Comparison of ENCODE assay signal across 10 cellular contexts in genomic region chr17:28908640-28909098, GRCh38. TPM values are rescaled to one million over a fixed set of nuclear protein-coding genes. Genes with fewer than 3 reads are reported as not detected.
DNase-seq lines count a peak whose midpoint lies in the region; ATAC-seq and TF ChIP-seq lines count a peak whose summit lies in the region.
"Had no signal": no experiment of that assay in that cellular context is flagged by ENCODE, and none has a peak within 500 bp of the region (broad histone marks: within the 10 kb centered on the region; RNA-seq: fewer than 3 reads in every experiment).

No MANE protein-coding gene starts in this region.

- TF ChIP-seq CTCF in AG09319 (IDR thresholded peaks at IDR 0.05; ENCODE audit: low read depth, low read length) (no peak), fibroblast of lung (conservative IDR thresholded peaks at IDR 0.05 in 1 of 2, IDR thresholded peaks at IDR 0.05 in 1 of 2; ENCODE audit: low read depth in 1 of 2, low read length in 2 of 2) (no peak), osteocyte (IDR thresholded peaks at IDR 0.05) (no peak)

- H3K36me3 ChIP-seq in SJCRH30 (peaks cover 78% of the 10 kb centered on the region), fibroblast of lung (ENCODE audit: control insufficient read depth, insufficient read depth, low read length) (peaks cover 33% of the 10 kb centered on the region), H7 (replicated peaks; ENCODE audit: control insufficient read depth, insufficient read depth, low read length) (peaks cover 70% of the 10 kb centered on the region)

- no peaks in the 10 kb centered on the region for H3K9me3 ChIP-seq in SJCRH30 (replicated peaks)
- no peaks in the 10 kb centered on the region for H3K9me3 ChIP-seq in fibroblast of lung (ENCODE audit: control insufficient read depth, insufficient read depth, low read depth, low read length)

- no peak overlapping the region for H2AFZ ChIP-seq in fibroblast of lung (ENCODE audit: low read length)
- H2AFZ ChIP-seq: PC-9 had no signal

- ATAC-seq in HG03460 (IDR thresholded peaks at IDR 0.05; ENCODE audit: unreplicated experiment): no peak

- no peaks in the 10 kb centered on the region for H3K9me3 Mint-ChIP-seq in osteocyte (ENCODE audit: unreplicated experiment)

- peak overlapping the region; percentile 79 for H3K27ac Mint-ChIP-seq in osteocyte (ENCODE audit: unreplicated experiment)

- no peak overlapping the region for H3K4me3 Mint-ChIP-seq in osteocyte (ENCODE audit: unreplicated experiment)

- H3K27me3 Mint-ChIP-seq in osteocyte (ENCODE audit: unreplicated experiment): no peaks in the 10 kb centered on the region

- H3K4me1 ChIP-seq in SJCRH30 (peaks cover 21% of the 10 kb centered on the region), fibroblast of lung (ENCODE audit: control insufficient read depth, extremely low read depth, insufficient read depth, low read length) (peaks cover 16% of the 10 kb centered on the region)

- H3K4me3 ChIP-seq in SJCRH30 (no peak overlapping the region), fibroblast of lung (replicated peaks in 1 of 4; ENCODE audit: control extremely low read depth in 1 of 4, insufficient read depth in 1 of 4, low read depth in 3 of 4, low read length in 4 of 4) (no peak overlapping the region), H7 (ENCODE audit: insufficient read depth, low read depth, low read length) (no peak overlapping the region)
- H3K4me3 ChIP-seq: PC-9 had no signal

- no peaks in the 10 kb centered on the region for H3K79me2 ChIP-seq in fibroblast of lung (ENCODE audit: control insufficient read depth, insufficient read depth, low read length)

- H3K27ac ChIP-seq in SJCRH30 (peak overlapping the region; percentile 46), fibroblast of lung (ENCODE audit: insufficient read depth, low read length) (peak overlapping the region; percentile 51)
- H3K27ac ChIP-seq: PC-9 had no signal

- DNase-seq in AG09319 (ENCODE audit: extremely low read depth, low read depth): peak; percentile 43
- peak in 1 of 2 experiments; percentile 48 for DNase-seq in SJCRH30
- DNase-seq in fibroblast of lung (ENCODE audit: low read depth in 2 of 2): peak; percentile 74 to 88
- no peak for DNase-seq in osteocyte (ENCODE audit: extremely low spot score, unreplicated experiment)
- DNase-seq in H7: no peak
- no peak for DNase-seq in NCI-H1092 treated with DMSO at 0.1 percent for 48 hours (lab: John Stamatoyannopoulos, UW)
- DNase-seq in globus pallidus (ENCODE audit: low spot score): no peak
- DNase-seq: DMS 273 treated with DMSO at 0.1 percent for 48 hours, PC-9 had no signal

- H3K9ac ChIP-seq in fibroblast of lung (ENCODE audit: insufficient read depth, low read length): no peak overlapping the region

- H3K4me1 Mint-ChIP-seq in osteocyte (ENCODE audit: unreplicated experiment): peaks cover 12% of the 10 kb centered on the region

- H4K20me1 ChIP-seq in fibroblast of lung (ENCODE audit: control insufficient read depth, extremely low read depth, insufficient read depth, low read length): no peaks in the 10 kb centered on the region

- H3K36me3 Mint-ChIP-seq in osteocyte (ENCODE audit: unreplicated experiment): peaks cover 39% of the 10 kb centered on the region

- no peak overlapping the region for H3K4me2 ChIP-seq in fibroblast of lung (ENCODE audit: extremely low read depth, insufficient read depth, low read length)
- H3K4me2 ChIP-seq: PC-9 had no signal

- H3K27me3 ChIP-seq in SJCRH30 (no peaks in the 10 kb centered on the region), fibroblast of lung (ENCODE audit: control insufficient read depth, insufficient read depth, low read length) (no peaks in the 10 kb centered on the region), H7 (ENCODE audit: control insufficient read depth, insufficient read depth, low read length) (no peaks in the 10 kb centered on the region)

RNA-seq across cellular contexts. Expression of gene DHRS13, which starts 5.8 kb away (rescaled TPM):
- total RNA-seq in SJCRH30 (2014; rRNA removed; shearing (Covaris generic)): 25.6 and 27.0 TPM in 2 replicates
- total RNA-seq in fibroblast of lung (6.9 and 7.8 TPM in 2 replicates), osteocyte (10.7 and 12.4 TPM in 2 replicates)
- polyA plus RNA-seq in fibroblast of lung: 2.6 and 4.6 TPM in 2 replicates
- 1.1 and 2.9 TPM in 2 replicates for polyA plus RNA-seq in fibroblast of lung (2012)
- polyA minus RNA-seq in fibroblast of lung (ENCODE audit: low replicate concordance): 1.6 and 2.1 TPM in 2 replicates
- 11.9 and 17.0 TPM in 2 replicates for total RNA-seq in H7 (2014; rRNA removed; shearing (Covaris generic))

RNA-seq across cellular contexts. Expression of gene FLOT2, which starts 11.1 kb away (rescaled TPM):
- total RNA-seq in SJCRH30 (2014; rRNA removed; shearing (Covaris generic)): 44.7 and 46.4 TPM in 2 replicates
- 39.8 and 48.9 TPM in 2 replicates for total RNA-seq in fibroblast of lung
- 81.1 and 95.4 TPM in 2 replicates for polyA plus RNA-seq in fibroblast of lung
- polyA plus RNA-seq in fibroblast of lung (2012): 90.5 and 106 TPM in 2 replicates
- polyA minus RNA-seq in fibroblast of lung (ENCODE audit: low replicate concordance): 265 and 289 TPM in 2 replicates
- total RNA-seq in osteocyte: 95.8 and 104 TPM in 2 replicates
- 76.9 and 84.7 TPM in 2 replicates for total RNA-seq in H7 (2014; rRNA removed; shearing (Covaris generic))

RNA-seq across cellular contexts. Expression of gene PHF12, which starts 42.6 kb away (rescaled TPM):
- 48.5 and 49.9 TPM in 2 replicates for total RNA-seq in SJCRH30 (2014; rRNA removed; shearing (Covaris generic))
- 9.0 and 14.2 TPM in 2 replicates for total RNA-seq in fibroblast of lung
- polyA plus RNA-seq in fibroblast of lung: 10.1 and 11.9 TPM in 2 replicates
- polyA plus RNA-seq in fibroblast of lung (2012): 13.9 and 15.3 TPM in 2 replicates
- 117 and 121 TPM in 2 replicates for polyA minus RNA-seq in fibroblast of lung (ENCODE audit: low replicate concordance)
- total RNA-seq in osteocyte: 50.3 and 52.8 TPM in 2 replicates
- 53.2 and 56.6 TPM in 2 replicates for total RNA-seq in H7 (2014; rRNA removed; shearing (Covaris generic))

RNA-seq across cellular contexts. Expression of gene ERAL1, which starts 53.9 kb away (rescaled TPM):
- total RNA-seq in SJCRH30 (2014; rRNA removed; shearing (Covaris generic)): 58.2 and 63.5 TPM in 2 replicates
- 20.8 and 25.4 TPM in 2 replicates for total RNA-seq in fibroblast of lung
- 39.0 and 55.7 TPM in 2 replicates for polyA plus RNA-seq in fibroblast of lung
- 30.0 and 48.0 TPM in 2 replicates for polyA plus RNA-seq in fibroblast of lung (2012)
- 83.6 and 190 TPM in 2 replicates for polyA minus RNA-seq in fibroblast of lung (ENCODE audit: low replicate concordance)
- 38.3 and 38.5 TPM in 2 replicates for total RNA-seq in osteocyte
- total RNA-seq in H7 (2014; rRNA removed; shearing (Covaris generic)): 63.7 and 71.9 TPM in 2 replicates

Comparison
In these comparisons a context has a peak if more than half of its experiments do, and no peak if none do; other contexts are left out.
1. DNase-seq: peak in AG09319 (single experiment) and fibroblast of lung (2 of 2); none in osteocyte (single experiment), H7 (single experiment), NCI-H1092 treated with DMSO at 0.1 percent for 48 hours (single experiment) and globus pallidus (single experiment).